17 cellular contexts compared by ENCODE assay signal in genomic region chr11:72522186-72522585, GRCh38.
DNase-seq lines count a peak whose midpoint lies in the region; ATAC-seq and TF ChIP-seq lines count a peak whose summit lies in the region.
"Had no signal": no experiment of that assay in that cellular context is flagged by ENCODE, and none has a peak within 500 bp of the region (broad histone marks: within the 10 kb centered on the region; RNA-seq: fewer than 3 reads in every experiment).

No MANE protein-coding gene starts in this region.

- H3K36me3 Mint-ChIP-seq in activated naive CD4-positive, alpha-beta T cell treated with anti-CD3 and anti-CD28 coated beads, Interleukin-2, amount 10 ng/mL, durations not matched to agents 7 days and 5 days: no peaks in the 10 kb centered on the region
- no peaks in the 10 kb centered on the region for H3K36me3 Mint-ChIP-seq in activated naive CD4-positive, alpha-beta T cell treated with anti-CD3 and anti-CD28 coated beads, Interleukin-2, amount 50 U/mL, for 72 hours

- H3K9me2 ChIP-seq in SK-N-SH: no peaks in the 10 kb centered on the region

- H3K4me3 Mint-ChIP-seq in activated naive CD4-positive, alpha-beta T cell treated with anti-CD3 and anti-CD28 coated beads, Interleukin-2, amount 10 ng/mL, durations not matched to agents 7 days and 5 days: no peak overlapping the region

- no peak for TF ChIP-seq RAD21 in SK-N-SH (IDR thresholded peaks at IDR 0.05; ENCODE audit: low read length)

- no peak overlapping the region for H3K9ac ChIP-seq in SK-N-SH
- H3K9ac ChIP-seq: BLaER1 treated with 17β-estradiol and CSF1 and Interleukin-3, amounts not matched to agents 10 nM and 100 nM had no signal

- H3K9me3 Mint-ChIP-seq in activated naive CD4-positive, alpha-beta T cell treated with anti-CD3 and anti-CD28 coated beads, Interleukin-2, amount 10 ng/mL, durations not matched to agents 7 days and 5 days: no peaks in the 10 kb centered on the region
- H3K9me3 Mint-ChIP-seq in activated naive CD4-positive, alpha-beta T cell treated with anti-CD3 and anti-CD28 coated beads, Interleukin-2, amount 50 U/mL, for 72 hours: no peaks in the 10 kb centered on the region

- no peak overlapping the region for H2AFZ ChIP-seq in SK-N-SH (ENCODE audit: low read depth)

- H3K27me3 ChIP-seq in SK-N-SH (ENCODE audit: insufficient read depth): no peaks in the 10 kb centered on the region
- H3K27me3 ChIP-seq: BLaER1 treated with 17β-estradiol and CSF1 and Interleukin-3, amounts not matched to agents 10 nM and 100 nM had no signal

- no peaks in the 10 kb centered on the region for H3K9me3 ChIP-seq in SK-N-SH
- H3K9me3 ChIP-seq: BLaER1 treated with 17β-estradiol and CSF1 and Interleukin-3, amounts not matched to agents 10 nM and 100 nM had no signal

- H3K4me2 ChIP-seq in SK-N-SH: no peak overlapping the region

- no peak for DNase-seq in activated naive CD4-positive, alpha-beta T cell treated with anti-CD3 and anti-CD28 coated beads, Interleukin-2, amount 10 ng/mL, durations not matched to agents 7 days and 5 days
- DNase-seq in activated naive CD4-positive, alpha-beta T cell treated with anti-CD3 and anti-CD28 coated beads, Interleukin-2, amount 50 U/mL, for 72 hours (ENCODE audit: low spot score in 2 of 2): no peak
- DNase-seq in cardiac septum (ENCODE audit: low spot score) (peak; percentile 80), medulla oblongata (ENCODE audit: extremely low spot score) (peak; percentile 56), NCI-H2029 (lab: John Stamatoyannopoulos, UW) (no peak), SK-N-SH (no peak), GM19240 (ENCODE audit: insufficient read length, low spot score) (no peak)
- no peak for DNase-seq in central memory CD4-positive, alpha-beta T cell
- DNase-seq: 8988T, H7, IMR-90, NCI-H1436 treated with DMSO at 0.1 percent for 48 hours, NCI-H2081 treated with DMSO at 0.1 percent for 48 hours, NCI-H2227 treated with DMSO at 0.1 percent for 48 hours, NCI-H526 treated with DMSO at 0.1 percent for 48 hours had no signal

- H3K27ac ChIP-seq in SK-N-SH (ENCODE audit: low read depth in 2 of 2, low read length in 1 of 2): no peak overlapping the region
- H3K27ac ChIP-seq: BLaER1 treated with 17β-estradiol and CSF1 and Interleukin-3, amounts not matched to agents 10 nM and 100 nM had no signal

- POLR2A ChIA-PET in SK-N-SH (lab: Yijun Ruan, JAX): no interaction called here

- H3K27ac Mint-ChIP-seq in activated naive CD4-positive, alpha-beta T cell treated with anti-CD3 and anti-CD28 coated beads, Interleukin-2, amount 10 ng/mL, durations not matched to agents 7 days and 5 days: peak overlapping the region; percentile 11
- no peak overlapping the region for H3K27ac Mint-ChIP-seq in activated naive CD4-positive, alpha-beta T cell treated with anti-CD3 and anti-CD28 coated beads, Interleukin-2, amount 50 U/mL, for 72 hours

- ATAC-seq in activated naive CD4-positive, alpha-beta T cell treated with anti-CD3 and anti-CD28 coated beads, Interleukin-2, amount 50 U/mL, for 72 hours: no peak
- ATAC-seq: SK-N-SH treated with all-trans-retinoic acid at 6 μM for 48 hours had no signal

- peaks cover 4% of the 10 kb centered on the region for H3K27me3 Mint-ChIP-seq in activated naive CD4-positive, alpha-beta T cell treated with anti-CD3 and anti-CD28 coated beads, Interleukin-2, amount 10 ng/mL, durations not matched to agents 7 days and 5 days

- H3K36me3 ChIP-seq in SK-N-SH (replicated peaks in 1 of 2; ENCODE audit: control insufficient read depth in 1 of 2, insufficient read depth in 2 of 2, low read length in 1 of 2): no peaks in the 10 kb centered on the region
- H3K36me3 ChIP-seq: BLaER1 treated with 17β-estradiol and CSF1 and Interleukin-3, amounts not matched to agents 10 nM and 100 nM had no signal

- WGBS in SK-N-SH (ENCODE audit: low lambda C conversion rate): 39% methylated on average over 4 of the region's 6 CpGs

- no peak for TF ChIP-seq EP300 in SK-N-SH (IDR thresholded peaks at IDR 0.05; ENCODE audit: borderline replicate concordance in 1 of 2, low read depth in 1 of 2, low read length in 1 of 2)

- H3K4me3 ChIP-seq in SK-N-SH (ENCODE audit: low read depth in 2 of 2, low read length in 1 of 2): no peak overlapping the region
- H3K4me3 ChIP-seq: BLaER1 treated with 17β-estradiol and CSF1 and Interleukin-3, amounts not matched to agents 10 nM and 100 nM had no signal

- intact Hi-C loops in cardiac septum (cut with DNase I): no loop called here

- no peaks in the 10 kb centered on the region for H3K79me2 ChIP-seq in SK-N-SH (ENCODE audit: insufficient read depth)

- H3F3A ChIP-seq in SK-N-SH (replicated peaks; ENCODE audit: insufficient read depth): no peaks in the 10 kb centered on the region

- no peak for TF ChIP-seq CTCF in SK-N-SH (IDR thresholded peaks at IDR 0.05)

- H3K4me1 ChIP-seq in SK-N-SH (ENCODE audit: control insufficient read depth in 1 of 2, insufficient read depth in 2 of 2, low read depth in 1 of 2, low read length in 1 of 2): peaks cover 0 to 3% of the 10 kb centered on the region in 2 experiments; a peak in 2 of 4 replicates

- peaks cover 26% of the 10 kb centered on the region for H3K4me1 Mint-ChIP-seq in activated naive CD4-positive, alpha-beta T cell treated with anti-CD3 and anti-CD28 coated beads, Interleukin-2, amount 10 ng/mL, durations not matched to agents 7 days and 5 days

- CTCF ChIA-PET in activated naive CD4-positive, alpha-beta T cell treated with anti-CD3 and anti-CD28 coated beads, Interleukin-2, amount 10 ng/mL, durations not matched to agents 7 days and 5 days (lab: Charles Lee): no interaction called here
- CTCF ChIA-PET in SK-N-SH (lab: Yijun Ruan, JAX): interaction anchor here (1.9 kb wide), 1 partner anchor 51 kb away, joined by 6 read pairs; no protein-coding TSS in a partner anchor

- H4K20me1 ChIP-seq in SK-N-SH (ENCODE audit: insufficient read depth): no peaks in the 10 kb centered on the region
- H4K20me1 ChIP-seq: BLaER1 treated with 17β-estradiol and CSF1 and Interleukin-3, amounts not matched to agents 10 nM and 100 nM had no signal

TF ChIP-seq in SK-N-SH, 30 proteins besides CTCF, POLR2A, EP300 and RAD21 (continues in another document):
- TF ChIP-seq TCF12 (IDR thresholded peaks at IDR 0.05) (no peak), GABPA (IDR thresholded peaks at IDR 0.05; ENCODE audit: low read depth) (no peak), YY1 (IDR thresholded peaks at IDR 0.05; ENCODE audit: low read depth) (no peak), TAF1 (IDR thresholded peaks at IDR 0.05; ENCODE audit: borderline replicate concordance, low read depth, low read length) (no peak), SMC3 (IDR thresholded peaks at IDR 0.05; ENCODE audit: low read depth, low read length) (no peak), USF2 (IDR thresholded peaks at IDR 0.05; ENCODE audit: borderline replicate concordance, low read depth, low read length) (no peak), MAX (IDR thresholded peaks at IDR 0.05; ENCODE audit: low read depth) (no peak), ZBTB33 (IDR thresholded peaks at IDR 0.05; ENCODE audit: borderline replicate concordance, low read depth) (no peak), RCOR1 (IDR thresholded peaks at IDR 0.05; ENCODE audit: low read length) (no peak), JUND (IDR thresholded peaks at IDR 0.05) (no peak), GATA2 (CRISPR knock-in tag; IDR thresholded peaks at IDR 0.05) (no peak), FOXJ3 (CRISPR knock-in tag; IDR thresholded peaks at IDR 0.05) (no peak), PBX3 (IDR thresholded peaks at IDR 0.05) (no peak), TEAD4 (IDR thresholded peaks at IDR 0.05; ENCODE audit: borderline replicate concordance, insufficient read depth) (no peak)

Comparison
In these comparisons a context has a peak if more than half of its experiments do, and no peak if none do; other contexts are left out.
1. DNase-seq: peak in cardiac septum (single experiment) and medulla oblongata (single experiment); none in activated naive CD4-positive, alpha-beta T cell treated with anti-CD3 and anti-CD28 coated beads, Interleukin-2, amount 10 ng/mL, durations not matched to agents 7 days and 5 days (single experiment), activated naive CD4-positive, alpha-beta T cell treated with anti-CD3 and anti-CD28 coated beads, Interleukin-2, amount 50 U/mL, for 72 hours (0 of 2), NCI-H2029 (single experiment), SK-N-SH (single experiment), central memory CD4-positive, alpha-beta T cell (single experiment) and GM19240 (single experiment).